26 cellular contexts compared by ENCODE assay signal in the genomic region with DNA sequence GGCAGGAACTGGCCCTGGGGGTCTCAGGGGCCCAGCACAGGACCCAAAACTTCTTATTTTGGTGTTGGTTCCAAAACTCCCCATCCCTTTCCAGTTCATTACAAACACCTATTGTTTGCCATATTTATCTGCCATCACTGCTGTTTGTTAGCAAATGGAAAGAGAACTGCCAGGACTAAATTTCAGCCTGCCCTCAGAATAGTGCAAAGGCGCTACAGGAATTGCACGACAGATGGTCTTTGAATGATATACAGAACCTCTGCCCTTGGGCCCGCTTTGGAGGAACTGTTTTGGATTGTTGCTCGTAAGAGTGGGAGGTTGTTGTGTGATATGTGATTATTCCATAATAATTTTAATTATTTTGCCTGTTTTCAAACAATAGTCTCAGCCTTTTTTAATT.
"Had no signal": no experiment of that assay in that cellular context is flagged by ENCODE, and none has a peak within 500 bp of the region (broad histone marks: within the 10 kb centered on the region; RNA-seq: fewer than 3 reads in every experiment).

No MANE protein-coding gene starts in this region.

- H3K36me3 Mint-ChIP-seq: memory B cell; mesothelial cell of epicardium; naive B cell; natural killer cell treated with Interleukin-12 subunit alpha and Interleukin-12 subunit beta and Interleukin-15 and Interleukin-18, amount 100 ng/mL, for 72 hours; stimulated activated naive B cell treated with anti-CD40 and anti-IgM and Interleukin-4, amounts not matched to agents 10 μg/mL and 1 μg/mL and 100 μg/mL, for 72 hours had no signal

- H3K4me3 Mint-ChIP-seq: effector memory CD8-positive, alpha-beta T cell; memory B cell; mesothelial cell of epicardium; naive B cell; natural killer cell treated with Interleukin-12 subunit alpha and Interleukin-12 subunit beta and Interleukin-15 and Interleukin-18, amount 100 ng/mL, for 72 hours; neural crest cell; stimulated activated naive B cell treated with anti-CD40 and anti-IgM and Interleukin-4, amounts not matched to agents 10 μg/mL and 1 μg/mL and 100 μg/mL, for 72 hours; stimulated activated naive CD8-positive, alpha-beta T cell treated with anti-CD3 and anti-CD28 coated beads, Interleukin-15, Interleukin-2, amounts not matched to agents 100 ng/mL and 50 ng/mL, for 24 hours had no signal

- H3K9me3 Mint-ChIP-seq: effector memory CD8-positive, alpha-beta T cell; memory B cell; mesothelial cell of epicardium; natural killer cell treated with Interleukin-12 subunit alpha and Interleukin-12 subunit beta and Interleukin-15 and Interleukin-18, amount 100 ng/mL, for 72 hours; neural crest cell; stimulated activated naive B cell treated with anti-CD40 and anti-IgM and Interleukin-4, amounts not matched to agents 10 μg/mL and 1 μg/mL and 100 μg/mL, for 72 hours; stimulated activated naive CD8-positive, alpha-beta T cell treated with anti-CD3 and anti-CD28 coated beads, Interleukin-15, Interleukin-2, amounts not matched to agents 100 ng/mL and 50 ng/mL, for 24 hours had no signal

- H3K27ac Mint-ChIP-seq: effector memory CD8-positive, alpha-beta T cell; memory B cell; mesothelial cell of epicardium; naive B cell; natural killer cell treated with Interleukin-12 subunit alpha and Interleukin-12 subunit beta and Interleukin-15 and Interleukin-18, amount 100 ng/mL, for 72 hours; progenitor cell of endocrine pancreas; stimulated activated naive B cell treated with anti-CD40 and anti-IgM and Interleukin-4, amounts not matched to agents 10 μg/mL and 1 μg/mL and 100 μg/mL, for 72 hours; stimulated activated naive CD8-positive, alpha-beta T cell treated with anti-CD3 and anti-CD28 coated beads, Interleukin-15, Interleukin-2, amounts not matched to agents 100 ng/mL and 50 ng/mL, for 24 hours had no signal

- H3K4me3 ChIP-seq: heart left ventricle, hepatocyte, lung, mucosa of descending colon, right lobe of liver, thoracic aorta, transverse colon, upper lobe of right lung, uterus had no signal

- ATAC-seq: effector memory CD8-positive, alpha-beta T cell; heart left ventricle; left lobe of liver; mucosa of descending colon; natural killer cell treated with Interleukin-12 subunit alpha and Interleukin-12 subunit beta and Interleukin-15 and Interleukin-18, amount 100 ng/mL, for 72 hours; right lobe of liver; stimulated activated naive B cell treated with anti-CD40 and anti-IgM and Interleukin-4, amounts not matched to agents 10 μg/mL and 1 μg/mL and 100 μg/mL, for 72 hours; upper lobe of right lung had no signal

- H3K27me3 Mint-ChIP-seq: progenitor cell of endocrine pancreas had no signal

- H3K27me3 ChIP-seq: heart left ventricle, hepatocyte, right lobe of liver, transverse colon, uterus had no signal

- DNase-seq: cortex of kidney; effector memory CD8-positive, alpha-beta T cell; erythroblast; heart left ventricle; kidney; mucosa of descending colon; naive B cell; right lobe of liver; small intestine; stimulated activated CD4-positive, alpha-beta T cell treated with anti-CD3 and anti-CD28 coated beads, Interleukin-15, amount 100 ng/mL, for 24 hours; stimulated activated CD4-positive, alpha-beta T cell treated with anti-CD3 and anti-CD28 coated beads, Interleukin-2, amount 100 ng/mL, for 48 hours; stimulated activated naive B cell treated with anti-CD40 and anti-IgM and Interleukin-4, amounts not matched to agents 10 μg/mL and 1 μg/mL and 100 μg/mL, for 72 hours; transverse colon; upper lobe of right lung; uterus had no signal

- H3K9me3 ChIP-seq: heart left ventricle, mucosa of descending colon, right lobe of liver, thoracic aorta, transverse colon, upper lobe of right lung, uterus had no signal

- H3K36me3 ChIP-seq: heart left ventricle, right lobe of liver, thoracic aorta, transverse colon, upper lobe of right lung, uterus had no signal

- H3K4me1 Mint-ChIP-seq: memory B cell; mesothelial cell of epicardium; naive B cell; neural crest cell; stimulated activated naive B cell treated with anti-CD40 and anti-IgM and Interleukin-4, amounts not matched to agents 10 μg/mL and 1 μg/mL and 100 μg/mL, for 72 hours had no signal

- H3K4me1 ChIP-seq: heart left ventricle, parathyroid adenoma, transverse colon, upper lobe of right lung, uterus had no signal

- H3K27ac ChIP-seq: heart left ventricle, hepatocyte, parathyroid adenoma, right lobe of liver, thoracic aorta, transverse colon, upper lobe of right lung, uterus had no signal
